ENCODE assay signal across 23 cellular contexts in genomic region chr4:66506985-66507384, GRCh38.
"Had no signal": no experiment of that assay in that cellular context is flagged by ENCODE, and none has a peak within 500 bp of the region (broad histone marks: within the 10 kb centered on the region; RNA-seq: fewer than 3 reads in every experiment).

No MANE protein-coding gene starts in this region.

- H3K9me3 ChIP-seq: colonic mucosa, esophagus squamous epithelium, gastrocnemius medialis had no signal

- DNase-seq: colonic mucosa; cortex of kidney; dermis blood vessel endothelial cell; dorsolateral prefrontal cortex; effector CD4-positive, alpha-beta T cell; effector CD8-positive, alpha-beta T cell; effector memory CD4-positive, alpha-beta T cell; effector memory CD8-positive, alpha-beta T cell; endodermal cell; erythroblast; esophagus squamous epithelium; foreskin fibroblast; foreskin keratinocyte; foreskin melanocyte; gastrocnemius medialis; glutamatergic neuron; head of caudate nucleus; heart left ventricle had no signal

- ATAC-seq: effector memory CD8-positive, alpha-beta T cell; esophagus mucosa; foreskin keratinocyte; gastrocnemius medialis; gastroesophageal sphincter had no signal

- H3K36me3 ChIP-seq: colonic mucosa, esophagus muscularis mucosa, esophagus squamous epithelium, gastrocnemius medialis, gastroesophageal sphincter, heart left ventricle had no signal

- H3K27ac ChIP-seq: colonic mucosa, coronary artery, dorsolateral prefrontal cortex, epithelial cell of prostate, esophagus muscularis mucosa, esophagus squamous epithelium, foreskin keratinocyte, gastrocnemius medialis, gastroesophageal sphincter, heart left ventricle had no signal

- H3K4me3 ChIP-seq: colonic mucosa, coronary artery, dorsolateral prefrontal cortex, esophagus muscularis mucosa, esophagus squamous epithelium, gastrocnemius medialis, gastroesophageal sphincter, heart left ventricle had no signal

- H3K4me1 ChIP-seq: colonic mucosa, esophagus muscularis mucosa, esophagus squamous epithelium, foreskin keratinocyte, gastrocnemius medialis, gastroesophageal sphincter, heart left ventricle had no signal

- H3K27me3 ChIP-seq: colonic mucosa, dorsolateral prefrontal cortex, esophagus muscularis mucosa, esophagus squamous epithelium, foreskin keratinocyte, gastrocnemius medialis, gastroesophageal sphincter, heart left ventricle had no signal
